1 cellular context compared by ENCODE assay signal in the genomic region with DNA sequence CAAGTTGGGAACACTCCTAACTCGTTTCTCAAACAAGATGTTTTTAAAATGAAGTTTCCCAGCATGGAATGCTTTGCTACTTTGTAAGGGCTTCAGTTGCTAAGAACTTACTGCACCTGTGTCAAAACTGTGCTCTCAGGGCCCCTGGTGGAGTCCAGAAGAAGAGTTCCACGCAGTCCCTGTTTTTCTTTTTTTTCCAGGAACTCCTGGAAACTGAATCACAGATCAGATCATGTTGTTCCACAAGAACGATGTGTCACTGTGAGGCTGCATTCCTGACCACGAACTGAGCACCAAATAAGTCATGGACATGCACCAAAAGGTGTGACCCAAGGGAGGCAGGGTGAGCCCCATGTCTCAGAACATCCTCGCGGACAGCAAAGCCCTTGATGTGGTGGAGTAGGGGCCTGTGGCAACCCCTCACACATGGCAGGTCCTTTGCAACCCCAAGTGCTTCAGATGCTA.
A peak's percentile ranks its signal among the peaks of the same experiment; 100 is the strongest.
TF ChIP-seq lines count a peak whose summit lies in the region.

No MANE protein-coding gene starts in this region.

TF ChIP-seq in K562, 482 proteins besides CTCF, POLR2A, EP300 and RAD21 (continued from another document and continues in another):
- TF ChIP-seq, protein P1, sequence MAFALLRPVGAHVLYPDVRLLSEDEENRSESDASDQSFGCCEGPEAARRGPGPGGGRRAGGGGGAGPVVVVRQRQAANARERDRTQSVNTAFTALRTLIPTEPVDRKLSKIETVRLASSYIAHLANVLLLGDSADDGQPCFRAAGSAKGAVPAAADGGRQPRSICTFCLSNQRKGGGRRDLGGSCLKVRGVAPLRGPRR (CRISPR knock-in tag; IDR thresholded peaks at IDR 0.05), result no peak
- TF ChIP-seq KDM2B (CRISPR knock-in tag; IDR thresholded peaks at IDR 0.05) (no peak), SMARCE1 (IDR thresholded peaks at IDR 0.05) (no peak), MAFF (IDR thresholded peaks at IDR 0.05; ENCODE audit: low read length) (peak; percentile 65), CBFA2T3 (IDR thresholded peaks at IDR 0.05) (no peak), NCOR1 (IDR thresholded peaks at IDR 0.05) (no peak), ZNF444 (CRISPR knock-in tag; IDR thresholded peaks at IDR 0.05) (no peak), HEY1 (CRISPR knock-in tag; IDR thresholded peaks at IDR 0.05; ENCODE audit: borderline replicate concordance) (no peak), FOXP1 (CRISPR knock-in tag; IDR thresholded peaks at IDR 0.05) (no peak), ZKSCAN8 (CRISPR knock-in tag; IDR thresholded peaks at IDR 0.05) (no peak), NCOA2 (IDR thresholded peaks at IDR 0.05; ENCODE audit: partially characterized antibody in 2 of 2) (no peak), TCF3 (CRISPR knock-in tag; IDR thresholded peaks at IDR 0.05) (no peak), SMARCC2 (IDR thresholded peaks at IDR 0.05; ENCODE audit: low read depth) (no peak), ZNF282 (CRISPR knock-in tag; IDR thresholded peaks at IDR 0.05) (no peak), PHB2 (IDR thresholded peaks at IDR 0.05; ENCODE audit: low read depth) (no peak), ZNF324 (CRISPR knock-in tag; IDR thresholded peaks at IDR 0.05) (no peak), HDGF (IDR thresholded peaks at IDR 0.05) (no peak), CREB1 (IDR thresholded peaks at IDR 0.05) (no peak), CREB1 (CRISPR knock-in tag; IDR thresholded peaks at IDR 0.05) (no peak), NR2C1 (IDR thresholded peaks at IDR 0.05) (no peak), NR2C1 (tag; IDR thresholded peaks at IDR 0.05) (no peak), ZNF589 (CRISPR knock-in tag; IDR thresholded peaks at IDR 0.05; ENCODE audit: low read depth) (no peak), CAMTA2 (CRISPR knock-in tag; conservative IDR thresholded peaks at IDR 0.05) (no peak), HNRNPL (IDR thresholded peaks at IDR 0.05; ENCODE audit: low read depth, low read length) (no peak), E2F3 (CRISPR knock-in tag; IDR thresholded peaks at IDR 0.05) (no peak), SMAD3 (CRISPR knock-in tag; conservative IDR thresholded peaks at IDR 0.05) (no peak), SUPT5H (IDR thresholded peaks at IDR 0.05) (no peak), KLF13 (tag; IDR thresholded peaks at IDR 0.05; ENCODE audit: borderline replicate concordance, low read depth) (no peak), MTA1 (IDR thresholded peaks at IDR 0.05; ENCODE audit: borderline replicate concordance) (no peak), ZSCAN32 (CRISPR knock-in tag; IDR thresholded peaks at IDR 0.05) (no peak), RCOR1 (IDR thresholded peaks at IDR 0.05; ENCODE audit: borderline replicate concordance in 1 of 2, low read depth in 2 of 2, low read length in 2 of 2) (peak in 1 of 2 experiments; percentile 51; a peak in 1 of 4 replicates), XRCC3 (IDR thresholded peaks at IDR 0.05) (no peak), CXXC5 (CRISPR knock-in tag; IDR thresholded peaks at IDR 0.05) (no peak), BHLHE40 (IDR thresholded peaks at IDR 0.05; ENCODE audit: low read length) (peak; percentile 23; the same call in 1 of the 2 replicates), GATAD2A (IDR thresholded peaks at IDR 0.05) (no peak), EP400 (IDR thresholded peaks at IDR 0.05) (no peak), CEBPG (CRISPR knock-in tag; IDR thresholded peaks at IDR 0.05) (no peak), CEBPG (tag; conservative IDR thresholded peaks at IDR 0.05 in 1 of 2, IDR thresholded peaks at IDR 0.05 in 1 of 2) (no peak), TRIM24 (IDR thresholded peaks at IDR 0.05) (no peak), KLF6 (CRISPR knock-in tag; IDR thresholded peaks at IDR 0.05; ENCODE audit: borderline replicate concordance) (no peak), TBP (optimal IDR thresholded peaks at IDR 0.05; ENCODE audit: low read depth, low read length) (no peak), BRD4 (IDR thresholded peaks at IDR 0.05) (no peak)
- TF ChIP-seq, protein P2, sequence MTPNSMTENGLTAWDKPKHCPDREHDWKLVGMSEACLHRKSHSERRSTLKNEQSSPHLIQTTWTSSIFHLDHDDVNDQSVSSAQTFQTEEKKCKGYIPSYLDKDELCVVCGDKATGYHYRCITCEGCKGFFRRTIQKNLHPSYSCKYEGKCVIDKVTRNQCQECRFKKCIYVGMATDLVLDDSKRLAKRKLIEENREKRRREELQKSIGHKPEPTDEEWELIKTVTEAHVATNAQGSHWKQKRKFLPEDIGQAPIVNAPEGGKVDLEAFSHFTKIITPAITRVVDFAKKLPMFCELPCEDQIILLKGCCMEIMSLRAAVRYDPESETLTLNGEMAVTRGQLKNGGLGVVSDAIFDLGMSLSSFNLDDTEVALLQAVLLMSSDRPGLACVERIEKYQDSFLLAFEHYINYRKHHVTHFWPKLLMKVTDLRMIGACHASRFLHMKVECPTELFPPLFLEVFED (CRISPR knock-in tag; conservative IDR thresholded peaks at IDR 0.05), result no peak
- TF ChIP-seq, protein P3, sequence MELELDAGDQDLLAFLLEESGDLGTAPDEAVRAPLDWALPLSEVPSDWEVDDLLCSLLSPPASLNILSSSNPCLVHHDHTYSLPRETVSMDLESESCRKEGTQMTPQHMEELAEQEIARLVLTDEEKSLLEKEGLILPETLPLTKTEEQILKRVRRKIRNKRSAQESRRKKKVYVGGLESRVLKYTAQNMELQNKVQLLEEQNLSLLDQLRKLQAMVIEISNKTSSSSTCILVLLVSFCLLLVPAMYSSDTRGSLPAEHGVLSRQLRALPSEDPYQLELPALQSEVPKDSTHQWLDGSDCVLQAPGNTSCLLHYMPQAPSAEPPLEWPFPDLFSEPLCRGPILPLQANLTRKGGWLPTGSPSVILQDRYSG (tag; conservative IDR thresholded peaks at IDR 0.05; ENCODE audit: low read depth), result 0 out of 2 replicates have a peak, but pooled peaks have one; percentile 31
- TF ChIP-seq, protein P4, sequence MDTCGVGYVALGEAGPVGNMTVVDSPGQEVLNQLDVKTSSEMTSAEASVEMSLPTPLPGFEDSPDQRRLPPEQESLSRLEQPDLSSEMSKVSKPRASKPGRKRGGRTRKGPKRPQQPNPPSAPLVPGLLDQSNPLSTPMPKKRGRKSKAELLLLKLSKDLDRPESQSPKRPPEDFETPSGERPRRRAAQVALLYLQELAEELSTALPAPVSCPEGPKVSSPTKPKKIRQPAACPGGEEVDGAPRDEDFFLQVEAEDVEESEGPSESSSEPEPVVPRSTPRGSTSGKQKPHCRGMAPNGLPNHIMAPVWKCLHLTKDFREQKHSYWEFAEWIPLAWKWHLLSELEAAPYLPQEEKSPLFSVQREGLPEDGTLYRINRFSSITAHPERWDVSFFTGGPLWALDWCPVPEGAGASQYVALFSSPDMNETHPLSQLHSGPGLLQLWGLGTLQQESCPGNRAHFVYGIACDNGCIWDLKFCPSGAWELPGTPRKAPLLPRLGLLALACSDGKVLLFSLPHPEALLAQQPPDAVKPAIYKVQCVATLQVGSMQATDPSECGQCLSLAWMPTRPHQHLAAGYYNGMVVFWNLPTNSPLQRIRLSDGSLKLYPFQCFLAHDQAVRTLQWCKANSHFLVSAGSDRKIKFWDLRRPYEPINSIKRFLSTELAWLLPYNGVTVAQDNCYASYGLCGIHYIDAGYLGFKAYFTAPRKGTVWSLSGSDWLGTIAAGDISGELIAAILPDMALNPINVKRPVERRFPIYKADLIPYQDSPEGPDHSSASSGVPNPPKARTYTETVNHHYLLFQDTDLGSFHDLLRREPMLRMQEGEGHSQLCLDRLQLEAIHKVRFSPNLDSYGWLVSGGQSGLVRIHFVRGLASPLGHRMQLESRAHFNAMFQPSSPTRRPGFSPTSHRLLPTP (IDR thresholded peaks at IDR 0.05; ENCODE audit: borderline replicate concordance, extremely low read depth, insufficient read length), result no peak
- TF ChIP-seq, protein P5, sequence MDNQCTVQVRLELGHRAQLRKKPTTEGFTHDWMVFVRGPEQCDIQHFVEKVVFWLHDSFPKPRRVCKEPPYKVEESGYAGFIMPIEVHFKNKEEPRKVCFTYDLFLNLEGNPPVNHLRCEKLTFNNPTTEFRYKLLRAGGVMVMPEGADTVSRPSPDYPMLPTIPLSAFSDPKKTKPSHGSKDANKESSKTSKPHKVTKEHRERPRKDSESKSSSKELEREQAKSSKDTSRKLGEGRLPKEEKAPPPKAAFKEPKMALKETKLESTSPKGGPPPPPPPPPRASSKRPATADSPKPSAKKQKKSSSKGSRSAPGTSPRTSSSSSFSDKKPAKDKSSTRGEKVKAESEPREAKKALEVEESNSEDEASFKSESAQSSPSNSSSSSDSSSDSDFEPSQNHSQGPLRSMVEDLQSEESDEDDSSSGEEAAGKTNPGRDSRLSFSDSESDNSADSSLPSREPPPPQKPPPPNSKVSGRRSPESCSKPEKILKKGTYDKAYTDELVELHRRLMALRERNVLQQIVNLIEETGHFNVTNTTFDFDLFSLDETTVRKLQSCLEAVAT (IDR thresholded peaks at IDR 0.05), result no peak
- TF ChIP-seq, protein P6, sequence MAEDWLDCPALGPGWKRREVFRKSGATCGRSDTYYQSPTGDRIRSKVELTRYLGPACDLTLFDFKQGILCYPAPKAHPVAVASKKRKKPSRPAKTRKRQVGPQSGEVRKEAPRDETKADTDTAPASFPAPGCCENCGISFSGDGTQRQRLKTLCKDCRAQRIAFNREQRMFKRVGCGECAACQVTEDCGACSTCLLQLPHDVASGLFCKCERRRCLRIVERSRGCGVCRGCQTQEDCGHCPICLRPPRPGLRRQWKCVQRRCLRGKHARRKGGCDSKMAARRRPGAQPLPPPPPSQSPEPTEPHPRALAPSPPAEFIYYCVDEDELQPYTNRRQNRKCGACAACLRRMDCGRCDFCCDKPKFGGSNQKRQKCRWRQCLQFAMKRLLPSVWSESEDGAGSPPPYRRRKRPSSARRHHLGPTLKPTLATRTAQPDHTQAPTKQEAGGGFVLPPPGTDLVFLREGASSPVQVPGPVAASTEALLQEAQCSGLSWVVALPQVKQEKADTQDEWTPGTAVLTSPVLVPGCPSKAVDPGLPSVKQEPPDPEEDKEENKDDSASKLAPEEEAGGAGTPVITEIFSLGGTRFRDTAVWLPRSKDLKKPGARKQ (CRISPR knock-in tag; IDR thresholded peaks at IDR 0.05), result no peak
- TF ChIP-seq, protein P7, sequence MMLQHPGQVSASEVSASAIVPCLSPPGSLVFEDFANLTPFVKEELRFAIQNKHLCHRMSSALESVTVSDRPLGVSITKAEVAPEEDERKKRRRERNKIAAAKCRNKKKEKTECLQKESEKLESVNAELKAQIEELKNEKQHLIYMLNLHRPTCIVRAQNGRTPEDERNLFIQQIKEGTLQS (IDR thresholded peaks at IDR 0.05), result 0 out of 2 replicates have a peak, but pooled peaks have one; percentile 12
- TF ChIP-seq, protein P7 (CRISPR knock-in tag; conservative IDR thresholded peaks at IDR 0.05), result no peak
- TF ChIP-seq, protein P8, sequence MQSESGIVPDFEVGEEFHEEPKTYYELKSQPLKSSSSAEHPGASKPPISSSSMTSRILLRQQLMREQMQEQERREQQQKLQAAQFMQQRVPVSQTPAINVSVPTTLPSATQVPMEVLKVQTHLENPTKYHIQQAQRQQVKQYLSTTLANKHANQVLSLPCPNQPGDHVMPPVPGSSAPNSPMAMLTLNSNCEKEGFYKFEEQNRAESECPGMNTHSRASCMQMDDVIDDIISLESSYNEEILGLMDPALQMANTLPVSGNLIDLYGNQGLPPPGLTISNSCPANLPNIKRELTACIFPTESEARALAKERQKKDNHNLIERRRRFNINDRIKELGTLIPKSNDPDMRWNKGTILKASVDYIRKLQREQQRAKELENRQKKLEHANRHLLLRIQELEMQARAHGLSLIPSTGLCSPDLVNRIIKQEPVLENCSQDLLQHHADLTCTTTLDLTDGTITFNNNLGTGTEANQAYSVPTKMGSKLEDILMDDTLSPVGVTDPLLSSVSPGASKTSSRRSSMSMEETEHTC (IDR thresholded peaks at IDR 0.05), result no peak
- TF ChIP-seq, protein P9, sequence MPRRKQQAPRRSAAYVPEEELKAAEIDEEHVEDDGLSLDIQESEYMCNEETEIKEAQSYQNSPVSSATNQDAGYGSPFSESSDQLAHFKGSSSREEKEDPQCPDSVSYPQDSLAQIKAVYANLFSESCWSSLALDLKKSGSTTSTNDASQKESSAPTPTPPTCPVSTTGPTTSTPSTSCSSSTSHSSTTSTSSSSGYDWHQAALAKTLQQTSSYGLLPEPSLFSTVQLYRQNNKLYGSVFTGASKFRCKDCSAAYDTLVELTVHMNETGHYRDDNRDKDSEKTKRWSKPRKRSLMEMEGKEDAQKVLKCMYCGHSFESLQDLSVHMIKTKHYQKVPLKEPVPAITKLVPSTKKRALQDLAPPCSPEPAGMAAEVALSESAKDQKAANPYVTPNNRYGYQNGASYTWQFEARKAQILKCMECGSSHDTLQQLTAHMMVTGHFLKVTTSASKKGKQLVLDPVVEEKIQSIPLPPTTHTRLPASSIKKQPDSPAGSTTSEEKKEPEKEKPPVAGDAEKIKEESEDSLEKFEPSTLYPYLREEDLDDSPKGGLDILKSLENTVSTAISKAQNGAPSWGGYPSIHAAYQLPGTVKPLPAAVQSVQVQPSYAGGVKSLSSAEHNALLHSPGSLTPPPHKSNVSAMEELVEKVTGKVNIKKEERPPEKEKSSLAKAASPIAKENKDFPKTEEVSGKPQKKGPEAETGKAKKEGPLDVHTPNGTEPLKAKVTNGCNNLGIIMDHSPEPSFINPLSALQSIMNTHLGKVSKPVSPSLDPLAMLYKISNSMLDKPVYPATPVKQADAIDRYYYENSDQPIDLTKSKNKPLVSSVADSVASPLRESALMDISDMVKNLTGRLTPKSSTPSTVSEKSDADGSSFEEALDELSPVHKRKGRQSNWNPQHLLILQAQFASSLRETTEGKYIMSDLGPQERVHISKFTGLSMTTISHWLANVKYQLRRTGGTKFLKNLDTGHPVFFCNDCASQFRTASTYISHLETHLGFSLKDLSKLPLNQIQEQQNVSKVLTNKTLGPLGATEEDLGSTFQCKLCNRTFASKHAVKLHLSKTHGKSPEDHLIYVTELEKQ (CRISPR knock-in tag; IDR thresholded peaks at IDR 0.05), result no peak
- TF ChIP-seq, protein P10, sequence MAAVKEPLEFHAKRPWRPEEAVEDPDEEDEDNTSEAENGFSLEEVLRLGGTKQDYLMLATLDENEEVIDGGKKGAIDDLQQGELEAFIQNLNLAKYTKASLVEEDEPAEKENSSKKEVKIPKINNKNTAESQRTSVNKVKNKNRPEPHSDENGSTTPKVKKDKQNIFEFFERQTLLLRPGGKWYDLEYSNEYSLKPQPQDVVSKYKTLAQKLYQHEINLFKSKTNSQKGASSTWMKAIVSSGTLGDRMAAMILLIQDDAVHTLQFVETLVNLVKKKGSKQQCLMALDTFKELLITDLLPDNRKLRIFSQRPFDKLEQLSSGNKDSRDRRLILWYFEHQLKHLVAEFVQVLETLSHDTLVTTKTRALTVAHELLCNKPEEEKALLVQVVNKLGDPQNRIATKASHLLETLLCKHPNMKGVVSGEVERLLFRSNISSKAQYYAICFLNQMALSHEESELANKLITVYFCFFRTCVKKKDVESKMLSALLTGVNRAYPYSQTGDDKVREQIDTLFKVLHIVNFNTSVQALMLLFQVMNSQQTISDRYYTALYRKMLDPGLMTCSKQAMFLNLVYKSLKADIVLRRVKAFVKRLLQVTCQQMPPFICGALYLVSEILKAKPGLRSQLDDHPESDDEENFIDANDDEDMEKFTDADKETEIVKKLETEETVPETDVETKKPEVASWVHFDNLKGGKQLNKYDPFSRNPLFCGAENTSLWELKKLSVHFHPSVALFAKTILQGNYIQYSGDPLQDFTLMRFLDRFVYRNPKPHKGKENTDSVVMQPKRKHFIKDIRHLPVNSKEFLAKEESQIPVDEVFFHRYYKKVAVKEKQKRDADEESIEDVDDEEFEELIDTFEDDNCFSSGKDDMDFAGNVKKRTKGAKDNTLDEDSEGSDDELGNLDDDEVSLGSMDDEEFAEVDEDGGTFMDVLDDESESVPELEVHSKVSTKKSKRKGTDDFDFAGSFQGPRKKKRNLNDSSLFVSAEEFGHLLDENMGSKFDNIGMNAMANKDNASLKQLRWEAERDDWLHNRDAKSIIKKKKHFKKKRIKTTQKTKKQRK (IDR thresholded peaks at IDR 0.05; ENCODE audit: borderline replicate concordance, low read depth, low read length), result no peak
